In genomic region chrX:106952988-106953387, GRCh38 we compare ENCODE assay signal across 11 cellular contexts. TPM values are rescaled to one million over a fixed set of nuclear protein-coding genes. Genes with fewer than 3 reads are reported as not detected.
A peak's percentile ranks its signal among the peaks of the same experiment; 100 is the strongest.
DNase-seq lines count a peak whose midpoint lies in the region; ATAC-seq and TF ChIP-seq lines count a peak whose summit lies in the region.
"Had no signal": no experiment of that assay in that cellular context is flagged by ENCODE, and none has a peak within 500 bp of the region (broad histone marks: within the 10 kb centered on the region; RNA-seq: fewer than 3 reads in every experiment).

No MANE protein-coding gene starts in this region.

- H3K27ac ChIP-seq in endodermal cell (ENCODE audit: low read depth, low read length), result no peak overlapping the region
- H3K27ac ChIP-seq: SJCRH30 had no signal

- no peaks in the 10 kb centered on the region for H3K9me3 ChIP-seq in endodermal cell (ENCODE audit: control insufficient read depth, low read length)
- H3K9me3 ChIP-seq: SJCRH30 had no signal

- no peaks in the 10 kb centered on the region for H3K4me1 ChIP-seq in endodermal cell (ENCODE audit: control insufficient read depth, insufficient read depth, low read length)
- H3K4me1 ChIP-seq: SJCRH30 had no signal

- H3K9me3 Mint-ChIP-seq in endodermal cell, result peaks cover 29% of the 10 kb centered on the region
- H3K9me3 Mint-ChIP-seq in neural crest cell, result no peaks in the 10 kb centered on the region
- H3K9me3 Mint-ChIP-seq: activated naive CD4-positive, alpha-beta T cell treated with anti-CD3 and anti-CD28 coated beads, Interleukin-2, amount 50 U/mL, for 24 hours had no signal

- ATAC-seq in GM21825 (IDR thresholded peaks at IDR 0.05; ENCODE audit: unreplicated experiment), result no peak

- no peak overlapping the region for H3K9ac ChIP-seq in endodermal cell (ENCODE audit: extremely low read depth, low read length, poor library complexity, severe bottlenecking)

- no peak overlapping the region for H3K4me3 ChIP-seq in endodermal cell (ENCODE audit: low read length)
- H3K4me3 ChIP-seq: lung, SJCRH30 had no signal

- no peaks in the 10 kb centered on the region for H3K27me3 ChIP-seq in endodermal cell (ENCODE audit: control insufficient read depth, insufficient read depth, low read length, poor library complexity, severe bottlenecking)
- H3K27me3 ChIP-seq: SJCRH30 had no signal

- peak; percentile 63 for TF ChIP-seq CTCF in endodermal cell (conservative IDR thresholded peaks at IDR 0.05)
- peak; percentile 61 for TF ChIP-seq CTCF in neural crest cell (conservative IDR thresholded peaks at IDR 0.05)

- H3K4me3 Mint-ChIP-seq in endodermal cell (no peak overlapping the region), neural crest cell (no peak overlapping the region)
- H3K4me3 Mint-ChIP-seq: activated naive CD4-positive, alpha-beta T cell treated with anti-CD3 and anti-CD28 coated beads, Interleukin-2, amount 50 U/mL, for 24 hours had no signal

- H3K27ac Mint-ChIP-seq in endodermal cell, result no peak overlapping the region
- no peak overlapping the region for H3K27ac Mint-ChIP-seq in neural crest cell (ENCODE audit: unreplicated experiment)
- H3K27ac Mint-ChIP-seq: activated naive CD4-positive, alpha-beta T cell treated with anti-CD3 and anti-CD28 coated beads, Interleukin-2, amount 50 U/mL, for 24 hours had no signal

- no CpG with 5 or more reads among the region's 1 CpG for WGBS in endodermal cell (ENCODE audit: insufficient coverage in 1 of 2, insufficient read length in 1 of 2), 2 experiments

- no peaks in the 10 kb centered on the region for H3K36me3 ChIP-seq in endodermal cell (ENCODE audit: control insufficient read depth, insufficient read depth, low read length)
- H3K36me3 ChIP-seq: SJCRH30 had no signal

- H3K4me1 Mint-ChIP-seq in endodermal cell (no peaks in the 10 kb centered on the region), neural crest cell (peaks cover 4% of the 10 kb centered on the region)
- H3K4me1 Mint-ChIP-seq: activated naive CD4-positive, alpha-beta T cell treated with anti-CD3 and anti-CD28 coated beads, Interleukin-2, amount 50 U/mL, for 24 hours had no signal

- no peaks in the 10 kb centered on the region for H3K27me3 Mint-ChIP-seq in endodermal cell (ENCODE audit: insufficient read depth)
- H3K27me3 Mint-ChIP-seq in neural crest cell (ENCODE audit: low read depth), result no peaks in the 10 kb centered on the region
- H3K27me3 Mint-ChIP-seq: activated naive CD4-positive, alpha-beta T cell treated with anti-CD3 and anti-CD28 coated beads, Interleukin-2, amount 50 U/mL, for 24 hours had no signal

- peak; percentile 11 for DNase-seq in GM03348 (ENCODE audit: low spot score)
- peak; percentile 4 for DNase-seq in NCI-H2227 (lab: John Stamatoyannopoulos, UW; ENCODE audit: unreplicated experiment)
- DNase-seq in endodermal cell, result no peak
- no peak for DNase-seq in neural crest cell (ENCODE audit: low read depth, low spot score)
- DNase-seq in NK-92 (lab: John Stamatoyannopoulos, UW; ENCODE audit: unreplicated experiment), result no peak
- DNase-seq in NCI-H510A treated with DMSO at 0.1 percent for 48 hours (lab: John Stamatoyannopoulos, UW), result no peak
- no peak for DNase-seq in central memory CD4-positive, alpha-beta T cell
- DNase-seq: SJCRH30 had no signal

- H3K36me3 Mint-ChIP-seq in endodermal cell (ENCODE audit: low read depth), result no peaks in the 10 kb centered on the region
- H3K36me3 Mint-ChIP-seq in neural crest cell (ENCODE audit: low read depth), result peaks cover 9% of the 10 kb centered on the region

RNA-seq across cellular contexts. Expression of gene CLDN2, which starts 32.8 kb away (rescaled TPM):
- total RNA-seq in endodermal cell (not detected), neural crest cell (not detected in 2 replicates)
- 0.07 TPM for polyA plus RNA-seq in endodermal cell (2013, experiment 1 of 2)
- polyA plus RNA-seq in endodermal cell (2013, experiment 2 of 2), result 0.08 TPM
- total RNA-seq: SJCRH30 had no signal

RNA-seq across cellular contexts. Expression of gene MORC4, which starts 47.0 kb away (rescaled TPM):
- total RNA-seq in endodermal cell (1 to 10 TPM; 3.4 TPM), neural crest cell (10.1 and 10.6 TPM in 2 replicates)
- polyA plus RNA-seq in endodermal cell (2013, experiment 1 of 2), result 7.7 TPM
- 7.2 TPM for polyA plus RNA-seq in endodermal cell (2013, experiment 2 of 2)

RNA-seq across cellular contexts. Expression of gene RIPPLY1, which starts 49.8 kb away (rescaled TPM):
- total RNA-seq in endodermal cell, result not detected
- polyA plus RNA-seq in endodermal cell (2013, experiment 1 of 2), result 0.18 TPM
- not detected for polyA plus RNA-seq in endodermal cell (2013, experiment 2 of 2)
- total RNA-seq in neural crest cell, result not detected in 2 replicates
- total RNA-seq: lung had no signal
- polyA plus RNA-seq: lung had no signal

Comparison
In these comparisons a context has a peak if more than half of its experiments do, and no peak if none do; other contexts are left out.
1. DNase-seq: peak in GM03348 (single experiment) and NCI-H2227 (single experiment); none in endodermal cell (single experiment), neural crest cell (single experiment), NK-92 (single experiment), NCI-H510A treated with DMSO at 0.1 percent for 48 hours (single experiment) and central memory CD4-positive, alpha-beta T cell (single experiment).